11 cellular contexts compared by ENCODE assay signal in the genomic region with DNA sequence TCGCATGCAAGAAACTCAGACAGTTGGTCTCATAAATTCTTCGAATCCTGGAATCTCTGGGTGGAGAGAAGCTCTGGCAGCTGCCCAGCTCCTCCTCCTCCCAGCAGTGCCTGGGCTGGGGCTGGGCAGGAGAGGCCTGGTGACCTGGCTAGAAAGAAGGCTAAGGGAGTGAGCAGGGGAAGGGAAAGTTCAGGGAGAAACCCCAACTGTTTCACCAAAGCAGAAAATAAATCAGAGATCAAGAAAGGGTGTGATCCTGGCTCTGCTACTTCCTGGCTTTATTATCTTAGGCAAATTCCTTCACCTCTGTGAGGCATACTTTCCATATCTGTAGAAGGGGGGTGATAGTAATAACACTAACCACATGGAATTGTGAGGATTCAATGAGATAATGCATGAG. TPM values are rescaled to one million over a fixed set of nuclear protein-coding genes. Genes with fewer than 3 reads are reported as not detected.
DNase-seq lines count a peak whose midpoint lies in the region; ATAC-seq and TF ChIP-seq lines count a peak whose summit lies in the region.
"Had no signal": no experiment of that assay in that cellular context is flagged by ENCODE, and none has a peak within 500 bp of the region (broad histone marks: within the 10 kb centered on the region; RNA-seq: fewer than 3 reads in every experiment).

No MANE protein-coding gene starts in this region.

- no peaks in the 10 kb centered on the region for H3K36me3 Mint-ChIP-seq in osteocyte (ENCODE audit: unreplicated experiment)
- H3K36me3 Mint-ChIP-seq: CD8-positive, alpha-beta T cell had no signal

- no peak for ATAC-seq in HG03196 (IDR thresholded peaks at IDR 0.05; ENCODE audit: unreplicated experiment)
- no peak for ATAC-seq in HG02763 (IDR thresholded peaks at IDR 0.05; ENCODE audit: unreplicated experiment)
- ATAC-seq: CD8-positive, alpha-beta T cell; HepG2 had no signal

- POLR2A ChIA-PET in RWPE1 (lab: Yijun Ruan, JAX; ENCODE audit: low non-redundant PET): no interaction called here

- H3K27ac ChIP-seq in RWPE1: peak overlapping the region; percentile 80

- H3K4me3 Mint-ChIP-seq in osteocyte (ENCODE audit: unreplicated experiment): peak overlapping the region; percentile 43
- H3K4me3 Mint-ChIP-seq: CD8-positive, alpha-beta T cell had no signal

- TF ChIP-seq CTCF in AG09309 (IDR thresholded peaks at IDR 0.05; ENCODE audit: control insufficient read depth, insufficient read depth, low read depth, low read length, missing control alignments) (no peak), RWPE1 (conservative IDR thresholded peaks at IDR 0.05; ENCODE audit: low read depth) (no peak), osteocyte (IDR thresholded peaks at IDR 0.05) (no peak)

- CTCF ChIA-PET in RWPE1 (lab: Yijun Ruan, JAX): interaction anchor here (0.5 to 1.1 kb wide), 3 partner anchors 16 to 252 kb away, joined by 3 to 6 read pairs (median 3); no protein-coding TSS in a partner anchor

- peak; percentile 88 for DNase-seq in AG09309 (ENCODE audit: low read depth)
- no peak for DNase-seq in RWPE1 (ENCODE audit: low spot score)
- peak; percentile 83 for DNase-seq in fibroblast of peridontal ligament (ENCODE audit: extremely low read depth)
- no peak for DNase-seq in osteocyte (ENCODE audit: extremely low spot score, unreplicated experiment)
- no peak for DNase-seq in NOMO-1 (lab: John Stamatoyannopoulos, UW; ENCODE audit: unreplicated experiment in 2 of 2)
- no peak for DNase-seq in stimulated activated CD4-positive, alpha-beta T cell treated with anti-CD3 and anti-CD28 coated beads, Interleukin-12 subunit alpha, Interleukin-12 subunit beta, amount 100 ng/mL, for 4 hours
- DNase-seq: CD8-positive, alpha-beta T cell; OCI-M1 had no signal

- peaks cover 2% of the 10 kb centered on the region for H3K27me3 Mint-ChIP-seq in osteocyte (ENCODE audit: unreplicated experiment)

- H3K9me3 Mint-ChIP-seq in osteocyte (ENCODE audit: unreplicated experiment): no peaks in the 10 kb centered on the region
- H3K9me3 Mint-ChIP-seq: CD8-positive, alpha-beta T cell had no signal

- no peak overlapping the region for H3K4me3 ChIP-seq in AG09309 (ENCODE audit: control insufficient read depth, low read depth, low read length)

- peaks cover 69% of the 10 kb centered on the region for H3K4me1 Mint-ChIP-seq in osteocyte (ENCODE audit: unreplicated experiment)

- peak overlapping the region; percentile 90 for H3K27ac Mint-ChIP-seq in osteocyte (ENCODE audit: unreplicated experiment)
- H3K27ac Mint-ChIP-seq: CD8-positive, alpha-beta T cell had no signal

RNA-seq across cellular contexts. Expression of a gene that starts 8.8 kb away (rescaled TPM):
- total RNA-seq in osteocyte: 89.2 and 90.7 TPM in 2 replicates

RNA-seq across cellular contexts. Expression of a gene that starts 51.5 kb away (rescaled TPM):
- total RNA-seq in osteocyte: 8.2 and 8.4 TPM in 2 replicates

Comparison
In these comparisons a context has a peak if more than half of its experiments do, and no peak if none do; other contexts are left out.
1. DNase-seq: peak in AG09309 (single experiment) and fibroblast of peridontal ligament (single experiment); none in RWPE1 (single experiment), osteocyte (single experiment), NOMO-1 (0 of 2) and stimulated activated CD4-positive, alpha-beta T cell treated with anti-CD3 and anti-CD28 coated beads, Interleukin-12 subunit alpha, Interleukin-12 subunit beta, amount 100 ng/mL, for 4 hours (single experiment).